ENCODE assay signal across 8 cellular contexts in the genomic region with DNA sequence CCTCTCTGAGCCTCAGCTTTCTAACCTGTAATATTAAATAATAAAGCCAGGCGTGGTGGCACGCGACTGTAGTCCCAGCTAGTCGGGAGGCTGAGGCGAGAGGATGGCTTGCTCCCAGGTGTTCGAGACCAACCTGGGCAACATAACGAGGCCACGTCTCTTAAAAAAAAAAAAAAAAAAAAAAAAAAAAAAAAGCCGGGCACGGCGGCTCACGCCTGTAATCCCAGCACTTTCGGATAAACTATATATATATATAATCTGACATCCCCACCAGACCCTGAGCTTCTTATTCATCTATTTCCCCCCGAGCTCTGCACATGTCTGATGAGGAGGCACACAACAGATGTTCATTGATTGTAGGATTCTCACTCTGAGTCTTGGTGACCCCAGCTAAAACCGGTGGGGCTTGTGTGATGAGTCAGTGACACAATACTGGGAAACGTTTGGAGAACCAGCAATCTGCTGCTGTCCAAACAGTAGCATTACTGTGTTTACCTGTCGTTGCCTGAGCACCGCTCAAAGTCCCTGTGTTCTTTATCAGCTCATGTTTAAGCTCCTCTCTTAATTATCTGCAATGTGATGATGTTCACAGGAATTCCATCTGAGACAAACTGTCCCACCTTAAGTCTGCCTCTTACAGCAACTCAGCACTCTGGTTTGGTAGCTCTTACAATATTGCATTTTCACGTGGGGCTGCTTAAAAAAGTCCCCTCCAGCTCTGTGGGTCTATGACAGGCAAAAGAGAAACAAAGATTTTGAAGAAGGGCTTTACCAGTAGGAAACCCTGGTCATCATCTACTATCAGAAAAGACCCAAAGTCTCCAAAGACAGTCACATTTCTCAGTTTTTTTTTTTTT. TPM values are rescaled to one million over a fixed set of nuclear protein-coding genes. Genes with fewer than 3 reads are reported as not detected.
DNase-seq lines count a peak whose midpoint lies in the region; ATAC-seq, FAIRE-seq and TF ChIP-seq lines count a peak whose summit lies in the region.

No MANE protein-coding gene starts in this region.

- H3K9me3 ChIP-seq in effector memory CD4-positive, alpha-beta T cell (ENCODE audit: control insufficient read depth, low read length) = no peaks in the 10 kb centered on the region
- H3K9me3 ChIP-seq in muscle layer of colon (ENCODE audit: low read length) = no peaks in the 10 kb centered on the region

- H3K9me2 ChIP-seq in GM23338 (ENCODE audit: insufficient read depth) = no peaks in the 10 kb centered on the region

- peak overlapping the region; percentile 93; the same call in 1 of the 2 replicates for H3K27ac Mint-ChIP-seq in GM23338

- no peak for TF ChIP-seq CTCF in AG04449 (IDR thresholded peaks at IDR 0.05; ENCODE audit: insufficient read depth, low read length, missing control alignments)
- TF ChIP-seq CTCF in GM23338 (conservative IDR thresholded peaks at IDR 0.05; ENCODE audit: low read depth in 2 of 2) = no peak

- DNase-seq in AG04449 (ENCODE audit: low read depth, low spot score) (no peak), GM23338 (ENCODE audit: low spot score) (no peak), RCC 7860 (ENCODE audit: low spot score) (peak; percentile 70), globus pallidus (ENCODE audit: low spot score) (no peak)
- no peak for DNase-seq in effector memory CD4-positive, alpha-beta T cell

- ATAC-seq in GM23338 (no peak), GM19395 (IDR thresholded peaks at IDR 0.05; ENCODE audit: unreplicated experiment) (no peak), HG03457 (IDR thresholded peaks at IDR 0.05; ENCODE audit: unreplicated experiment) (no peak)

- no peaks in the 10 kb centered on the region for H3K36me3 Mint-ChIP-seq in GM23338 (ENCODE audit: low read depth)

- H3K4me1 ChIP-seq in GM23338 (ENCODE audit: insufficient read depth) = peaks cover 6% of the 10 kb centered on the region; the same call in 1 of the 2 replicates
- peaks cover 8% of the 10 kb centered on the region for H3K4me1 ChIP-seq in effector memory CD4-positive, alpha-beta T cell (ENCODE audit: control insufficient read depth, insufficient read depth, low read length, poor library complexity, severe bottlenecking)
- H3K4me1 ChIP-seq in muscle layer of colon (ENCODE audit: insufficient read depth, low read length) = peaks cover 19% of the 10 kb centered on the region

- H2AFZ ChIP-seq in GM23338 = peak overlapping the region; percentile 100

- POLR2A ChIA-PET in AG04449 (lab: Yijun Ruan, JAX) = interaction anchor here (0.9 to 1.4 kb wide), 5 partner anchors 9 to 184 kb away, joined by 3 to 6 read pairs (median 3); partner anchors contain the start of gene RNF114

- peaks cover 19% of the 10 kb centered on the region for H3K27me3 Mint-ChIP-seq in GM23338 (ENCODE audit: insufficient read depth, low read depth, poor library complexity)

- CTCF ChIA-PET in AG04449 (lab: Yijun Ruan, JAX) = interaction anchor here (0.8 to 2.1 kb wide), 14 partner anchors 9 to 374 kb away, joined by 3 to 11 read pairs (median 4); no protein-coding TSS in a partner anchor

- peaks cover 23% of the 10 kb centered on the region for H4K20me1 ChIP-seq in GM23338 (replicated peaks; ENCODE audit: insufficient read depth)

- H3K27me3 ChIP-seq in GM23338 (ENCODE audit: insufficient read depth) (no peaks in the 10 kb centered on the region), muscle layer of colon (ENCODE audit: control insufficient read depth in 1 of 2, insufficient read depth in 2 of 2, low read length in 2 of 2) (no peaks in the 10 kb centered on the region)
- H3K27me3 ChIP-seq in effector memory CD4-positive, alpha-beta T cell (replicated peaks; ENCODE audit: control insufficient read depth, insufficient read depth, low read length, poor library complexity, severe bottlenecking) = no peaks in the 10 kb centered on the region

- H3K4me3 ChIP-seq in AG04449 (ENCODE audit: low read depth, low read length) (peak overlapping the region; percentile 96), GM23338 (peak overlapping the region; percentile 99), muscle layer of colon (ENCODE audit: low read depth in 1 of 2, low read length in 2 of 2) (peak overlapping the region; percentile 100)
- peak overlapping the region; percentile 96 for H3K4me3 ChIP-seq in effector memory CD4-positive, alpha-beta T cell (ENCODE audit: insufficient read depth, low read depth, low read length, poor library complexity, severe bottlenecking)

- peaks cover 37% of the 10 kb centered on the region for H3K79me2 ChIP-seq in GM23338 (replicated peaks; ENCODE audit: insufficient read depth)

- H3K36me3 ChIP-seq in GM23338 (ENCODE audit: insufficient read depth) (no peaks in the 10 kb centered on the region), muscle layer of colon (ENCODE audit: insufficient read depth, low read length) (no peaks in the 10 kb centered on the region)
- no peaks in the 10 kb centered on the region for H3K36me3 ChIP-seq in effector memory CD4-positive, alpha-beta T cell (ENCODE audit: control insufficient read depth, insufficient read depth, low read length)

- no peaks in the 10 kb centered on the region; the same call in 2 of the 3 replicates for H3K9me3 Mint-ChIP-seq in GM23338

- H3F3A ChIP-seq in GM23338 (replicated peaks; ENCODE audit: low read depth) = peaks cover 7% of the 10 kb centered on the region; the same call in 1 of the 2 replicates

- no peak for FAIRE-seq in RCC 7860 (lab: Jason Lieb, UNC)

- peaks cover 18% of the 10 kb centered on the region for H3K4me1 Mint-ChIP-seq in GM23338

- peak overlapping the region; percentile 75 for H3K9ac ChIP-seq in muscle layer of colon (ENCODE audit: low read length)

- H3K27ac ChIP-seq in GM23338 (ENCODE audit: low read depth) (no peak overlapping the region), muscle layer of colon (ENCODE audit: low read depth, low read length) (peak overlapping the region; percentile 100)
- H3K27ac ChIP-seq in effector memory CD4-positive, alpha-beta T cell (ENCODE audit: insufficient read depth, low read length, poor library complexity, severe bottlenecking) = peak overlapping the region; percentile 100

- peak overlapping the region; percentile 99 for H3K4me2 ChIP-seq in GM23338

- peak overlapping the region; percentile 99 for H3K4me3 Mint-ChIP-seq in GM23338

TF ChIP-seq in GM23338, 12 proteins besides CTCF, POLR2A, EP300 and RAD21:
- TF ChIP-seq POLR2AphosphoS5 (IDR thresholded peaks at IDR 0.05; ENCODE audit: low read depth) = no peak

RNA-seq across cellular contexts. Expression of gene SPATA2, which starts 1.0 kb away (rescaled TPM):
- total RNA-seq in GM23338 (2014; rRNA removed; shearing (Covaris generic)) = 8.7 and 9.3 TPM in 2 replicates
- polyA plus RNA-seq in GM23338 (2016; fragmentation: Nextera tagmentation; extraction: Ambion mirVana) = 4.9 and 5.3 TPM in 2 replicates

RNA-seq across cellular contexts. Expression of gene RNF114, which starts 19.8 kb away (rescaled TPM):
- 211 and 279 TPM in 2 replicates for total RNA-seq in GM23338 (2014; rRNA removed; shearing (Covaris generic))
- 153 and 155 TPM in 2 replicates for polyA plus RNA-seq in GM23338 (2016; fragmentation: Nextera tagmentation; extraction: Ambion mirVana)
